ENCODE assay signal across 8 cellular contexts in the genomic region with DNA sequence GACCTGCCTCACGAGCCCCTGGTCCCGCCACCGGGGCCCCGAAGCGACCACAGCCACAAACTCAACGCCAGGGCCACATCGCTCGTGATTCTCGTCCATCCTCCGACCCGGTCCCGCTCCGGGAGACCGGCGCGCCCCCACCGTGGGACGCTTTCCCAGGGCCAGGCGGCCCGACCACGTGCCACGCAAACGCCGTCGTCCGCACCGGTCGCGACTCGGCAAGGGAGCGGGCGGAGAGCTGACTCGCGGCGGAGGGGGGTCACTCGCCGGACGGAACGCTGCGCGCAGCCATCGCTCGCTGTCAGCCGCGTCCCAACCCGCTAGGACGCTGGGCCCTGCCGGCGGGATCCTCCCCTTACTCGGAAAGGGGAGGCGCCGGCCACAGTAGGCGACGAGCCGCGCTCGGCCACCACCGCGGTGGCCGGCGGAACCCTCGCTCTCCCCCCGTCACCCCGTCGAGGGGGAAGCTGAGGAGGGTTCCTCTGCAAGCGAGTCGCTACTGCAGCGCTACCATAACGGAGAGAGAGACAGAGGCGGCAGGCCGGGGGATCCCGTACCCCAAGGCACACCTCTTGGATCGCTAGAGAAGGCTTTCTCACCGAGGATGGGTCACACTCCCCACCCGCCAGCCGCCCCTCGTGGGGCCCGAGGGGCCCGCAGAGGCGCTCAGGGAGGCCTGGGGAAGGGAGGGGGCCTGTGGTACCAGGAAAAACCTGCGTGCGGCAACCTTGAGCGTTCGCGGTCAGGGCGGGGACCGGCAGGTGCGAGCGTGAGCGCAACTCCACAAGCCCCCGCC.
A peak's percentile ranks its signal among the peaks of the same experiment; 100 is the strongest.
DNase-seq lines count a peak whose midpoint lies in the region; ATAC-seq, FAIRE-seq and TF ChIP-seq lines count a peak whose summit lies in the region.

No MANE protein-coding gene starts in this region.

- peaks cover 0 to 55% (median 32%) of the 10 kb centered on the region in 7 donors for H3K27me3 ChIP-seq in spleen (replicated peaks in 1 of 7)

- H3K36me3 Mint-ChIP-seq in activated CD8-positive, alpha-beta memory T cell treated with anti-CD3 and anti-CD28 coated beads, Interleukin-2, amount 10 ng/mL, durations not matched to agents 7 days and 5 days: peaks cover 7% of the 10 kb centered on the region

- peak overlapping the region; percentile 45 for H3K4me3 ChIP-seq in HEK293 (ENCODE audit: low read depth, low read length)
- H3K4me3 ChIP-seq in spleen: peak overlapping the region in 7 of 8 donors; percentile 3 to 62 (median 29)

- H3K4me1 Mint-ChIP-seq in activated CD8-positive, alpha-beta memory T cell treated with anti-CD3 and anti-CD28 coated beads, Interleukin-2, amount 10 ng/mL, durations not matched to agents 7 days and 5 days: peaks cover 4% of the 10 kb centered on the region

- intact Hi-C loops in spleen (cut with DNase I; ENCODE audit: low total_unique reads): no loop called here

- POLR2A ChIA-PET in HEK293 (lab: Yijun Ruan, JAX): no interaction called here

- peak; percentile 63 for FAIRE-seq in frontal cortex (lab: Jason Lieb, UNC)

- CTCF ChIA-PET in HEK293 (lab: Yijun Ruan, JAX): interaction anchor here (0.6 kb wide), 1 partner anchor 130 kb away, joined by 5 read pairs; no protein-coding TSS in a partner anchor
- CTCF ChIA-PET in activated CD8-positive, alpha-beta memory T cell treated with anti-CD3 and anti-CD28 coated beads, Interleukin-2, amount 10 ng/mL, durations not matched to agents 7 days and 5 days (lab: Charles Lee): no interaction called here

- H3K9me3 Mint-ChIP-seq in activated CD8-positive, alpha-beta memory T cell treated with anti-CD3 and anti-CD28 coated beads, Interleukin-2, amount 10 ng/mL, durations not matched to agents 7 days and 5 days (ENCODE audit: low read depth): peaks cover 2% of the 10 kb centered on the region

- H3K36me3 ChIP-seq in HEK293 (ENCODE audit: control insufficient read depth in 2 of 2, insufficient read depth in 1 of 2, low read length in 2 of 2): no peaks in the 10 kb centered on the region
- H3K36me3 ChIP-seq in spleen: no peaks in the 10 kb centered on the region

- no peak overlapping the region for H3K27ac Mint-ChIP-seq in activated CD8-positive, alpha-beta memory T cell treated with anti-CD3 and anti-CD28 coated beads, Interleukin-2, amount 10 ng/mL, durations not matched to agents 7 days and 5 days

- ATAC-seq in activated CD8-positive, alpha-beta memory T cell treated with anti-CD3 and anti-CD28 coated beads, Interleukin-2, amount 10 ng/mL, durations not matched to agents 7 days and 5 days: peak; percentile 27
- no peak for ATAC-seq in HG02870 (IDR thresholded peaks at IDR 0.05; ENCODE audit: unreplicated experiment)
- ATAC-seq in HG03342 (IDR thresholded peaks at IDR 0.05; ENCODE audit: unreplicated experiment): no peak

- TF ChIP-seq CTCF in HEK293 (tag by site-specific recombination; IDR thresholded peaks at IDR 0.05) (no peak), spleen (IDR thresholded peaks at IDR 0.05 in 8 of 11, conservative IDR thresholded peaks at IDR 0.05 in 3 of 11) (no peak)

- H3K27ac ChIP-seq in HEK293 (ENCODE audit: extremely low read depth, low read depth, low read length) (peak overlapping the region; percentile 41; the same call in 1 of the 2 replicates), spleen (peak overlapping the region in 3 of 8 donors; percentile 9 to 14 (median 10))

- H3K4me1 ChIP-seq in HEK293 (ENCODE audit: control insufficient read depth, insufficient read depth, low read length) (peaks cover 2% of the 10 kb centered on the region; the same call in 1 of the 2 replicates), spleen (peaks cover 0 to 17% (median 5%) of the 10 kb centered on the region in 6 donors)

- TF ChIP-seq POLR2A in spleen (IDR thresholded peaks at IDR 0.05): no peak

- H3K27me3 Mint-ChIP-seq in activated CD8-positive, alpha-beta memory T cell treated with anti-CD3 and anti-CD28 coated beads, Interleukin-2, amount 10 ng/mL, durations not matched to agents 7 days and 5 days: peaks cover 18% of the 10 kb centered on the region

- no peak overlapping the region for H3K4me3 Mint-ChIP-seq in activated CD8-positive, alpha-beta memory T cell treated with anti-CD3 and anti-CD28 coated beads, Interleukin-2, amount 10 ng/mL, durations not matched to agents 7 days and 5 days

- 10 to 17% (median 13%) methylated on average over 34 to 91 of the region's 91 CpGs for WGBS in spleen, 5 donors

- H3K9me3 ChIP-seq in HEK293 (ENCODE audit: control insufficient read depth, insufficient read depth, low read depth, low read length) (no peaks in the 10 kb centered on the region), spleen (peaks cover 0 to 19% (median 0%) of the 10 kb centered on the region in 8 donors)

- peak; percentile 40 for DNase-seq in activated CD8-positive, alpha-beta memory T cell treated with anti-CD3 and anti-CD28 coated beads, Interleukin-2, amount 10 ng/mL, durations not matched to agents 7 days and 5 days
- DNase-seq in frontal cortex (ENCODE audit: low spot score in 2 of 2) (no peak), spleen (peak; percentile 73), NCI-H1436 treated with DMSO at 0.1 percent for 48 hours (lab: John Stamatoyannopoulos, UW) (no peak), NCI-H1048 (lab: John Stamatoyannopoulos, UW) (no peak)

TF ChIP-seq in HEK293, 187 proteins besides CTCF, POLR2A, EP300 and RAD21 (continues in another document):
- no peak for TF ChIP-seq ZNF664 (tag by site-specific recombination; IDR thresholded peaks at IDR 0.05)
- TF ChIP-seq ZNF157 (tag by site-specific recombination; IDR thresholded peaks at IDR 0.05): no peak
- peak; percentile 89 for TF ChIP-seq ZNF341 (tag by site-specific recombination; IDR thresholded peaks at IDR 0.05; ENCODE audit: low read depth)
- no peak for TF ChIP-seq ZNF184 (tag by site-specific recombination; IDR thresholded peaks at IDR 0.05)
- TF ChIP-seq ZBTB8A (tag by site-specific recombination; IDR thresholded peaks at IDR 0.05): 0 out of 2 replicates have a peak, but pooled peaks have one; percentile 36
- TF ChIP-seq, protein P1, sequence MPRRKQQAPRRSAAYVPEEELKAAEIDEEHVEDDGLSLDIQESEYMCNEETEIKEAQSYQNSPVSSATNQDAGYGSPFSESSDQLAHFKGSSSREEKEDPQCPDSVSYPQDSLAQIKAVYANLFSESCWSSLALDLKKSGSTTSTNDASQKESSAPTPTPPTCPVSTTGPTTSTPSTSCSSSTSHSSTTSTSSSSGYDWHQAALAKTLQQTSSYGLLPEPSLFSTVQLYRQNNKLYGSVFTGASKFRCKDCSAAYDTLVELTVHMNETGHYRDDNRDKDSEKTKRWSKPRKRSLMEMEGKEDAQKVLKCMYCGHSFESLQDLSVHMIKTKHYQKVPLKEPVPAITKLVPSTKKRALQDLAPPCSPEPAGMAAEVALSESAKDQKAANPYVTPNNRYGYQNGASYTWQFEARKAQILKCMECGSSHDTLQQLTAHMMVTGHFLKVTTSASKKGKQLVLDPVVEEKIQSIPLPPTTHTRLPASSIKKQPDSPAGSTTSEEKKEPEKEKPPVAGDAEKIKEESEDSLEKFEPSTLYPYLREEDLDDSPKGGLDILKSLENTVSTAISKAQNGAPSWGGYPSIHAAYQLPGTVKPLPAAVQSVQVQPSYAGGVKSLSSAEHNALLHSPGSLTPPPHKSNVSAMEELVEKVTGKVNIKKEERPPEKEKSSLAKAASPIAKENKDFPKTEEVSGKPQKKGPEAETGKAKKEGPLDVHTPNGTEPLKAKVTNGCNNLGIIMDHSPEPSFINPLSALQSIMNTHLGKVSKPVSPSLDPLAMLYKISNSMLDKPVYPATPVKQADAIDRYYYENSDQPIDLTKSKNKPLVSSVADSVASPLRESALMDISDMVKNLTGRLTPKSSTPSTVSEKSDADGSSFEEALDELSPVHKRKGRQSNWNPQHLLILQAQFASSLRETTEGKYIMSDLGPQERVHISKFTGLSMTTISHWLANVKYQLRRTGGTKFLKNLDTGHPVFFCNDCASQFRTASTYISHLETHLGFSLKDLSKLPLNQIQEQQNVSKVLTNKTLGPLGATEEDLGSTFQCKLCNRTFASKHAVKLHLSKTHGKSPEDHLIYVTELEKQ (tag by site-specific recombination; IDR thresholded peaks at IDR 0.05; ENCODE audit: borderline replicate concordance): no peak
- no peak for TF ChIP-seq SETDB1 (IDR thresholded peaks at IDR 0.05; ENCODE audit: insufficient read length, low read length)
- TF ChIP-seq ZNF19 (tag by site-specific recombination; IDR thresholded peaks at IDR 0.05; ENCODE audit: low read depth): no peak
- no peak for TF ChIP-seq ZBTB21 (tag by site-specific recombination; IDR thresholded peaks at IDR 0.05)
- TF ChIP-seq PRDM1 (tag by site-specific recombination; IDR thresholded peaks at IDR 0.05): no peak
- no peak for TF ChIP-seq ZNF302 (tag by site-specific recombination; IDR thresholded peaks at IDR 0.05; ENCODE audit: low read depth)
- TF ChIP-seq ZNF174 (tag by site-specific recombination; IDR thresholded peaks at IDR 0.05): no peak
- no peak for TF ChIP-seq ZNF785 (tag by site-specific recombination; IDR thresholded peaks at IDR 0.05)
- TF ChIP-seq, protein P2, sequence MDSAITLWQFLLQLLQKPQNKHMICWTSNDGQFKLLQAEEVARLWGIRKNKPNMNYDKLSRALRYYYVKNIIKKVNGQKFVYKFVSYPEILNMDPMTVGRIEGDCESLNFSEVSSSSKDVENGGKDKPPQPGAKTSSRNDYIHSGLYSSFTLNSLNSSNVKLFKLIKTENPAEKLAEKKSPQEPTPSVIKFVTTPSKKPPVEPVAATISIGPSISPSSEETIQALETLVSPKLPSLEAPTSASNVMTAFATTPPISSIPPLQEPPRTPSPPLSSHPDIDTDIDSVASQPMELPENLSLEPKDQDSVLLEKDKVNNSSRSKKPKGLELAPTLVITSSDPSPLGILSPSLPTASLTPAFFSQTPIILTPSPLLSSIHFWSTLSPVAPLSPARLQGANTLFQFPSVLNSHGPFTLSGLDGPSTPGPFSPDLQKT (IDR thresholded peaks at IDR 0.05; ENCODE audit: borderline replicate concordance, low read depth, low read length): no peak
- TF ChIP-seq, protein P3, sequence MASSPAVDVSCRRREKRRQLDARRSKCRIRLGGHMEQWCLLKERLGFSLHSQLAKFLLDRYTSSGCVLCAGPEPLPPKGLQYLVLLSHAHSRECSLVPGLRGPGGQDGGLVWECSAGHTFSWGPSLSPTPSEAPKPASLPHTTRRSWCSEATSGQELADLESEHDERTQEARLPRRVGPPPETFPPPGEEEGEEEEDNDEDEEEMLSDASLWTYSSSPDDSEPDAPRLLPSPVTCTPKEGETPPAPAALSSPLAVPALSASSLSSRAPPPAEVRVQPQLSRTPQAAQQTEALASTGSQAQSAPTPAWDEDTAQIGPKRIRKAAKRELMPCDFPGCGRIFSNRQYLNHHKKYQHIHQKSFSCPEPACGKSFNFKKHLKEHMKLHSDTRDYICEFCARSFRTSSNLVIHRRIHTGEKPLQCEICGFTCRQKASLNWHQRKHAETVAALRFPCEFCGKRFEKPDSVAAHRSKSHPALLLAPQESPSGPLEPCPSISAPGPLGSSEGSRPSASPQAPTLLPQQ (tag by site-specific recombination; IDR thresholded peaks at IDR 0.05): peak; percentile 70
- TF ChIP-seq ZNF366 (tag by site-specific recombination; conservative IDR thresholded peaks at IDR 0.05): no peak
- no peak for TF ChIP-seq KLF16 (tag by site-specific recombination; IDR thresholded peaks at IDR 0.05)

Comparison
In these comparisons a context has a peak if more than half of its experiments do, and no peak if none do; other contexts are left out.
1. DNase-seq: peak in activated CD8-positive, alpha-beta memory T cell treated with anti-CD3 and anti-CD28 coated beads, Interleukin-2, amount 10 ng/mL, durations not matched to agents 7 days and 5 days (single experiment) and spleen (single experiment); none in frontal cortex (0 of 2), NCI-H1436 treated with DMSO at 0.1 percent for 48 hours (single experiment) and NCI-H1048 (single experiment).